22 cellular contexts compared by ENCODE assay signal in genomic region chr2:161381581-161381980, GRCh38.
DNase-seq lines count a peak whose midpoint lies in the region; ATAC-seq and FAIRE-seq lines count a peak whose summit lies in the region.
"Had no signal": no experiment of that assay in that cellular context is flagged by ENCODE, and none has a peak within 500 bp of the region (broad histone marks: within the 10 kb centered on the region; RNA-seq: fewer than 3 reads in every experiment).

No MANE protein-coding gene starts in this region.

- no peaks in the 10 kb centered on the region for H3K9me3 Mint-ChIP-seq in stimulated activated memory B cell treated with anti-CD40 and anti-IgM and Interleukin-4, amounts not matched to agents 10 μg/mL and 1 μg/mL and 100 μg/mL, for 72 hours
- H3K9me3 Mint-ChIP-seq: CD4-positive, CD25-positive, alpha-beta regulatory T cell; CD8-positive, alpha-beta T cell had no signal

- H3K27me3 ChIP-seq in subcutaneous abdominal adipose tissue (ENCODE audit: control insufficient read depth in 5 of 5, insufficient read depth in 4 of 5, low read length in 5 of 5): no peaks in the 10 kb centered on the region
- H3K27me3 ChIP-seq: BLaER1 had no signal

- H3K36me3 Mint-ChIP-seq in stimulated activated memory B cell treated with anti-CD40 and anti-IgM and Interleukin-4, amounts not matched to agents 10 μg/mL and 1 μg/mL and 100 μg/mL, for 72 hours: peaks cover 12% of the 10 kb centered on the region

- H3K9me3 ChIP-seq in subcutaneous abdominal adipose tissue (ENCODE audit: control insufficient read depth in 5 of 5, low read length in 5 of 5): no peaks in the 10 kb centered on the region
- H3K9me3 ChIP-seq: BLaER1, Caco-2 had no signal

- peaks cover 0 to 24% (median 6%) of the 10 kb centered on the region in 5 donors for H3K36me3 ChIP-seq in subcutaneous abdominal adipose tissue (ENCODE audit: control insufficient read depth in 5 of 5, insufficient read depth in 5 of 5, low read length in 5 of 5)

- no peaks in the 10 kb centered on the region for H3K4me1 Mint-ChIP-seq in stimulated activated memory B cell treated with anti-CD40 and anti-IgM and Interleukin-4, amounts not matched to agents 10 μg/mL and 1 μg/mL and 100 μg/mL, for 72 hours

- no peak overlapping the region for H3K4me3 Mint-ChIP-seq in stimulated activated memory B cell treated with anti-CD40 and anti-IgM and Interleukin-4, amounts not matched to agents 10 μg/mL and 1 μg/mL and 100 μg/mL, for 72 hours
- H3K4me3 Mint-ChIP-seq: B cell; CD4-positive, CD25-positive, alpha-beta regulatory T cell; CD8-positive, alpha-beta T cell had no signal

- no peak for ATAC-seq in GM21515 (IDR thresholded peaks at IDR 0.05; ENCODE audit: unreplicated experiment)
- no peak for ATAC-seq in stimulated activated memory B cell treated with anti-CD40 and anti-IgM and Interleukin-4, amounts not matched to agents 10 μg/mL and 1 μg/mL and 100 μg/mL, for 72 hours
- no peak for ATAC-seq in GM21576 (IDR thresholded peaks at IDR 0.05; ENCODE audit: unreplicated experiment)
- ATAC-seq: CD8-positive, alpha-beta T cell; GM12878 had no signal

- no peak overlapping the region for H3K9ac ChIP-seq in subcutaneous abdominal adipose tissue (ENCODE audit: low read length in 5 of 5)
- H3K9ac ChIP-seq: BLaER1, GM23248 had no signal

- peaks cover 0 to 20% (median 4%) of the 10 kb centered on the region in 5 donors for H3K4me1 ChIP-seq in subcutaneous abdominal adipose tissue (ENCODE audit: control insufficient read depth in 5 of 5, insufficient read depth in 5 of 5, low read length in 5 of 5)
- H3K4me1 ChIP-seq: Caco-2 had no signal

- FAIRE-seq in G401.6 (lab: Jason Lieb, UNC) (peak; percentile 6), endometrium (lab: Jason Lieb, UNC) (peak; percentile 76)
- FAIRE-seq: GM12878, H1 had no signal

- H3K27me3 Mint-ChIP-seq in stimulated activated memory B cell treated with anti-CD40 and anti-IgM and Interleukin-4, amounts not matched to agents 10 μg/mL and 1 μg/mL and 100 μg/mL, for 72 hours: no peaks in the 10 kb centered on the region
- H3K27me3 Mint-ChIP-seq: B cell; CD4-positive, CD25-positive, alpha-beta regulatory T cell had no signal

- no peak overlapping the region for H3K4me3 ChIP-seq in subcutaneous abdominal adipose tissue (ENCODE audit: low read depth in 1 of 5, low read length in 5 of 5)
- H3K4me3 ChIP-seq: BLaER1, GM12878, GM23248 had no signal

- DNase-seq in fibroblast of peridontal ligament (ENCODE audit: extremely low read depth): peak; percentile 45
- DNase-seq: Caco-2; CD4-positive, CD25-positive, alpha-beta regulatory T cell; CD8-positive, alpha-beta T cell; DMS153; DND-41; GDM1; GM23248; H7; HCEC 1CT had no signal

- H3K27ac Mint-ChIP-seq in stimulated activated memory B cell treated with anti-CD40 and anti-IgM and Interleukin-4, amounts not matched to agents 10 μg/mL and 1 μg/mL and 100 μg/mL, for 72 hours: no peak overlapping the region
- H3K27ac Mint-ChIP-seq: B cell; CD4-positive, CD25-positive, alpha-beta regulatory T cell; CD8-positive, alpha-beta T cell had no signal

- H3K27ac ChIP-seq in subcutaneous abdominal adipose tissue (ENCODE audit: low read depth, low read length): peak overlapping the region; percentile 59
- H3K27ac ChIP-seq: 22Rv1, BLaER1, C4-2B, GM23248 had no signal
